ENCODE assay signal across 26 cellular contexts in genomic region chr22:24330636-24331035, GRCh38.
DNase-seq lines count a peak whose midpoint lies in the region; ATAC-seq, FAIRE-seq and TF ChIP-seq lines count a peak whose summit lies in the region.
"Had no signal": no experiment of that assay in that cellular context is flagged by ENCODE, and none has a peak within 500 bp of the region (broad histone marks: within the 10 kb centered on the region; RNA-seq: fewer than 3 reads in every experiment).

No MANE protein-coding gene starts in this region.

- H3K9me3 ChIP-seq in HepG2 (ENCODE audit: low read length) (no peaks in the 10 kb centered on the region), right lobe of liver (no peaks in the 10 kb centered on the region), SK-N-SH (no peaks in the 10 kb centered on the region)
- H3K9me3 ChIP-seq: A549, ascending aorta, MG63, mucosa of descending colon, SJSA1, transverse colon had no signal

- no peaks in the 10 kb centered on the region for H3K9me2 ChIP-seq in SK-N-SH

- no peak overlapping the region for H3K4me3 ChIP-seq in HepG2 (replicated peaks in 1 of 3; ENCODE audit: insufficient read depth in 1 of 3, low read depth in 2 of 3, low read length in 3 of 3)
- H3K4me3 ChIP-seq in right lobe of liver, result no peak overlapping the region
- H3K4me3 ChIP-seq in SK-N-SH (ENCODE audit: low read depth in 2 of 2, low read length in 1 of 2), result no peak overlapping the region
- H3K4me3 ChIP-seq: A549, ascending aorta, dorsolateral prefrontal cortex, MG63, mucosa of descending colon, PC-9, SJSA1, transverse colon had no signal

- intact Hi-C loops in HepG2 (cut with micrococcal nuclease; ENCODE audit: unreplicated experiment) (no loop called here), right lobe of liver (cut with DNase I) (no loop called here)

- no peak for FAIRE-seq in HepG2 (lab: Jason Lieb, UNC)
- FAIRE-seq: A549, TTC549 had no signal

- no peak for TF ChIP-seq RAD21 in HepG2 (CRISPR knock-in tag; IDR thresholded peaks at IDR 0.05)
- TF ChIP-seq RAD21 in SK-N-SH (IDR thresholded peaks at IDR 0.05; ENCODE audit: low read length), result no peak

- TF ChIP-seq POLR2A in HepG2 (IDR thresholded peaks at IDR 0.05; ENCODE audit: insufficient read depth in 1 of 2, low read depth in 2 of 2, low read length in 2 of 2) (no peak), right lobe of liver (IDR thresholded peaks at IDR 0.05) (no peak), erythroblast (IDR thresholded peaks at IDR 0.05; ENCODE audit: low read length) (no peak)

- H3K27me3 ChIP-seq in HepG2 (ENCODE audit: control insufficient read depth in 1 of 2, insufficient read depth in 2 of 2, low read length in 2 of 2), result no peaks in the 10 kb centered on the region
- H3K27me3 ChIP-seq in right lobe of liver, result no peaks in the 10 kb centered on the region
- no peaks in the 10 kb centered on the region for H3K27me3 ChIP-seq in SK-N-SH (ENCODE audit: insufficient read depth)
- H3K27me3 ChIP-seq: ascending aorta, dorsolateral prefrontal cortex, MG63, SJSA1, transverse colon had no signal

- peaks cover 42% of the 10 kb centered on the region for H3F3A ChIP-seq in SK-N-SH (replicated peaks; ENCODE audit: insufficient read depth)

- no peak for ATAC-seq in HepG2
- ATAC-seq in right lobe of liver, result no peak
- ATAC-seq: A549; activated CD4-positive, CD25-positive, alpha-beta regulatory T cell treated with anti-CD3 and anti-CD28 coated beads, Interleukin-2, amount 50 U/mL, for 24 hours; mucosa of descending colon; natural killer cell treated with Interleukin-12 subunit alpha and Interleukin-12 subunit beta and Interleukin-15 and Interleukin-18, amount 100 ng/mL, for 72 hours had no signal

- POLR2A ChIA-PET in HepG2 (lab: Yijun Ruan, JAX) (no interaction called here), SK-N-SH (lab: Yijun Ruan, JAX) (no interaction called here)

- H3K4me1 ChIP-seq in HepG2 (ENCODE audit: insufficient read depth, low read length) (no peaks in the 10 kb centered on the region), right lobe of liver (peaks cover 0 to 7% (median 2%) of the 10 kb centered on the region in 4 donors), SK-N-SH (ENCODE audit: control insufficient read depth in 1 of 2, insufficient read depth in 2 of 2, low read depth in 1 of 2, low read length in 1 of 2) (peaks cover 11 to 28% of the 10 kb centered on the region in 2 experiments)
- H3K4me1 ChIP-seq: A549, transverse colon had no signal

- TF ChIP-seq CTCF in HepG2 (CRISPR knock-in tag; IDR thresholded peaks at IDR 0.05) (no peak), right lobe of liver (IDR thresholded peaks at IDR 0.05) (no peak), SK-N-SH (IDR thresholded peaks at IDR 0.05) (no peak)

- H3K4me2 ChIP-seq in HepG2 (ENCODE audit: low read depth, low read length) (no peak overlapping the region), SK-N-SH (0 out of 2 replicates have a peak overlapping the region, but pooled peaks have one; percentile 4)
- H3K4me2 ChIP-seq: A549, PC-9 had no signal

- BruUV-seq in HepG2 (replicated peaks; lab: Mats Ljungman, UMichigan), result no TSS peak

- H3K79me2 ChIP-seq in HepG2 (ENCODE audit: insufficient read depth, low read length) (no peaks in the 10 kb centered on the region), SK-N-SH (ENCODE audit: insufficient read depth) (peaks cover 72% of the 10 kb centered on the region)

- H3K27ac ChIP-seq in HepG2 (ENCODE audit: extremely low read length, insufficient read depth, low read length), result no peak overlapping the region
- H3K27ac ChIP-seq in right lobe of liver, result no peak overlapping the region
- H3K27ac ChIP-seq in SK-N-SH (ENCODE audit: low read depth in 2 of 2, low read length in 1 of 2), result peak overlapping the region in 1 of 2 experiments; percentile 88; a peak in 2 of 4 replicates
- H3K27ac ChIP-seq: A549, ascending aorta, PC-9, SJSA1, transverse colon had no signal

- H3K9ac ChIP-seq in HepG2 (ENCODE audit: insufficient read depth, low read depth, low read length) (no peak overlapping the region), SK-N-SH (no peak overlapping the region)

- in situ Hi-C loops in HepG2 (cut with HindIII; ENCODE audit: extremely low pct_ligation_motif_present, low pct_unique_long_range_greater_than_20kb), result no loop called here

- peaks cover 19 to 74% of the 10 kb centered on the region in 2 experiments for H3K36me3 ChIP-seq in HepG2 (replicated peaks in 1 of 2; ENCODE audit: control insufficient read depth in 1 of 2, insufficient read depth in 2 of 2, low read length in 2 of 2)
- peaks cover 0 to 27% (median 10%) of the 10 kb centered on the region in 4 donors for H3K36me3 ChIP-seq in right lobe of liver
- peaks cover 55 to 56% of the 10 kb centered on the region in 2 experiments for H3K36me3 ChIP-seq in SK-N-SH (replicated peaks in 1 of 2; ENCODE audit: control insufficient read depth in 1 of 2, insufficient read depth in 2 of 2, low read length in 1 of 2)

- 100% methylated on average over 1 of the region's 1 CpG for WGBS in HepG2 (ENCODE audit: low lambda C conversion rate)
- WGBS in right lobe of liver (ENCODE audit: insufficient coverage, low coverage, low lambda C conversion rate, missing lambda C conversion rate), result 36% methylated on average over 1 of the region's 1 CpG
- WGBS in SK-N-SH (ENCODE audit: low lambda C conversion rate), result 7% methylated on average over 1 of the region's 1 CpG

- H4K20me1 ChIP-seq in HepG2 (ENCODE audit: insufficient read depth, low read length), result no peaks in the 10 kb centered on the region
- H4K20me1 ChIP-seq in SK-N-SH (ENCODE audit: insufficient read depth), result no peaks in the 10 kb centered on the region

- no peak overlapping the region for H2AFZ ChIP-seq in HepG2 (ENCODE audit: low read length)
- H2AFZ ChIP-seq in SK-N-SH (ENCODE audit: low read depth), result no peak overlapping the region
- H2AFZ ChIP-seq: PC-9 had no signal

- TF ChIP-seq EP300 in HepG2 (IDR thresholded peaks at IDR 0.05; ENCODE audit: low read depth in 2 of 2, low read length in 2 of 2), result no peak
- TF ChIP-seq EP300 in HepG2 (CRISPR knock-in tag; IDR thresholded peaks at IDR 0.05; ENCODE audit: borderline replicate concordance), result no peak
- TF ChIP-seq EP300 in SK-N-SH (IDR thresholded peaks at IDR 0.05; ENCODE audit: borderline replicate concordance in 1 of 2, low read depth in 1 of 2, low read length in 1 of 2), result no peak

- DNase-seq in HepG2 (ENCODE audit: low spot score), result no peak
- DNase-seq in right lobe of liver, result no peak
- no peak for DNase-seq in SK-N-SH
- peak; percentile 46 to 51 for DNase-seq in erythroblast (lab: John Stamatoyannopoulos, UW)
- DNase-seq in NCI-H1436 (lab: John Stamatoyannopoulos, UW), result no peak
- no peak for DNase-seq in GM03348 (ENCODE audit: low spot score)
- no peak for DNase-seq in SHP77 (lab: John Stamatoyannopoulos, UW)
- DNase-seq in activated CD8-positive, alpha-beta memory T cell treated with anti-CD3 and anti-CD28 coated beads, Interleukin-2, amount 50 U/mL, for 48 hours, result no peak
- DNase-seq: activated CD4-positive, alpha-beta memory T cell treated with anti-CD3 and anti-CD28 coated beads for 36 hours; dorsolateral prefrontal cortex; GDM1; glutamatergic neuron; H9; MG63; mucosa of descending colon; NCI-H2081 treated with DMSO at 0.1 percent for 48 hours; PC-9; stimulated activated CD8-positive, alpha-beta memory T cell treated with anti-CD3 and anti-CD28 coated beads, Interleukin-4, amount 100 ng/mL, for 48 hours; T-helper 1 cell; transverse colon had no signal

- CTCF ChIA-PET in HepG2 (lab: Yijun Ruan, JAX; ENCODE audit: low intra/inter-chr PET ratio, low total read pairs), result no interaction called here
- CTCF ChIA-PET in SK-N-SH (lab: Yijun Ruan, JAX), result interaction anchor here (0.7 to 1.6 kb wide), 2 partner anchors 30 to 94 kb away, joined by 3 to 6 read pairs; no protein-coding TSS in a partner anchor

TF ChIP-seq in HepG2, 621 proteins besides CTCF, POLR2A, EP300 and RAD21:
- TF ChIP-seq ZIK1 (CRISPR knock-in tag; IDR thresholded peaks at IDR 0.05; ENCODE audit: borderline replicate concordance, low read depth), result no peak
- TF ChIP-seq RBM39 (IDR thresholded peaks at IDR 0.05; ENCODE audit: low read depth, low read length, poor library complexity, severe bottlenecking), result no peak
- TF ChIP-seq, protein P1, sequence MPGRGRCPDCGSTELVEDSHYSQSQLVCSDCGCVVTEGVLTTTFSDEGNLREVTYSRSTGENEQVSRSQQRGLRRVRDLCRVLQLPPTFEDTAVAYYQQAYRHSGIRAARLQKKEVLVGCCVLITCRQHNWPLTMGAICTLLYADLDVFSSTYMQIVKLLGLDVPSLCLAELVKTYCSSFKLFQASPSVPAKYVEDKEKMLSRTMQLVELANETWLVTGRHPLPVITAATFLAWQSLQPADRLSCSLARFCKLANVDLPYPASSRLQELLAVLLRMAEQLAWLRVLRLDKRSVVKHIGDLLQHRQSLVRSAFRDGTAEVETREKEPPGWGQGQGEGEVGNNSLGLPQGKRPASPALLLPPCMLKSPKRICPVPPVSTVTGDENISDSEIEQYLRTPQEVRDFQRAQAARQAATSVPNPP (CRISPR knock-in tag; IDR thresholded peaks at IDR 0.05), result no peak
- TF ChIP-seq ZNF629 (CRISPR knock-in tag; conservative IDR thresholded peaks at IDR 0.05), result peak; percentile 59
TF ChIP-seq in HepG2: peak in this region for 1.

TF ChIP-seq in SK-N-SH, 30 proteins besides CTCF, POLR2A, EP300 and RAD21:
- TF ChIP-seq, protein P2, sequence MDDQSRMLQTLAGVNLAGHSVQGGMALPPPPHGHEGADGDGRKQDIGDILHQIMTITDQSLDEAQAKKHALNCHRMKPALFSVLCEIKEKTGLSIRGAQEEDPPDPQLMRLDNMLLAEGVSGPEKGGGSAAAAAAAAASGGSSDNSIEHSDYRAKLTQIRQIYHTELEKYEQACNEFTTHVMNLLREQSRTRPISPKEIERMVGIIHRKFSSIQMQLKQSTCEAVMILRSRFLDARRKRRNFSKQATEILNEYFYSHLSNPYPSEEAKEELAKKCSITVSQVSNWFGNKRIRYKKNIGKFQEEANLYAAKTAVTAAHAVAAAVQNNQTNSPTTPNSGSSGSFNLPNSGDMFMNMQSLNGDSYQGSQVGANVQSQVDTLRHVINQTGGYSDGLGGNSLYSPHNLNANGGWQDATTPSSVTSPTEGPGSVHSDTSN (IDR thresholded peaks at IDR 0.05), result peak; percentile 32
- peak; percentile 72 for TF ChIP-seq NFIC (IDR thresholded peaks at IDR 0.05; ENCODE audit: borderline replicate concordance)
- TF ChIP-seq TAF1 (IDR thresholded peaks at IDR 0.05; ENCODE audit: borderline replicate concordance, low read depth, low read length), result no peak
- TF ChIP-seq USF1 (IDR thresholded peaks at IDR 0.05; ENCODE audit: borderline replicate concordance, low read depth), result no peak

Comparison
In these comparisons a context has a peak if more than half of its experiments do, and no peak if none do; other contexts are left out.
1. DNase-seq: peak in erythroblast (2 of 2); none in HepG2 (single experiment), right lobe of liver (0 of 3), SK-N-SH (single experiment), NCI-H1436 (single experiment), GM03348 (single experiment), SHP77 (0 of 2) and activated CD8-positive, alpha-beta memory T cell treated with anti-CD3 and anti-CD28 coated beads, Interleukin-2, amount 50 U/mL, for 48 hours (single experiment).